ENCODE assay signal across 8 cellular contexts in the genomic region with DNA sequence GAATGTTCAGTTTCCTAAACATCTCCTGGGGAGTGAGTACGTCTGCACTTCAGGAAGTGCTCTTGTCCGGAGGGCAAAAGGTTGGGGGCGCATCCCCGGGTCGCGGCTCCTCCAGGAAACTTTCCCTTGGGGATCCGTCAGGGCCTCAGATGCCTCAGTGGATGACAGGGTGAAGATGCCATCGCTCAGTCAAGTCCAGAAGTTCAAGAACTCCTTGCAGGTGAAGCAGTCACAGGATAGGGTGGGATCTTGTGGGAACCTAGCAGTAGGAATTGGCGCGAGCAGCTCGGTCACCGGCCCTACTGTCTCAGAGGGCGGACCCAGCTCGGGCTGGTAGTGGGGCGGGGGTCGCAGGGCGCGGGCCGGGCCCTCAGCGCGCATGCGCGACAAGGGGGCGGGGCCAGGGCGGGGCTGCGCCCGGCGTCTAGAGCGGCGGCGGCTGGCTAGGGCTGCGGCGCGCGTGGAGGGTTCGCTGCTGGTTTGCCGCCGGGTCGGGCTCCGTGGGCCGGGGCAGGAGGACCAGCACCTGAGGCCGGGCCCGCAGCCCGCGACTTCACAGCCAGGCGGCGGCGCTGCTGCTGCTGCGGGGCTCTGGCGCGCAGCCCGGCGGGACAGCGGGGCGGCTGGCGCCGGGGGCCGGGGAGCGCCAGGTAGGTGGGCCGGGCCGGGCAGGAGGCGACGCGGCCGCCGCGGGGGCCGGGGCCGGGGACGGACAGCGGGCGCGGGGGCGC. TPM values are rescaled to one million over a fixed set of nuclear protein-coding genes. Genes with fewer than 3 reads are reported as not detected.
A peak's percentile ranks its signal among the peaks of the same experiment; 100 is the strongest.
DNase-seq lines count a peak whose midpoint lies in the region; ATAC-seq, FAIRE-seq and TF ChIP-seq lines count a peak whose summit lies in the region.

A gene (plus strand): TSS at position 423 of the 731 bp plus-strand sequence. CDS start 75,191 bp downstream, outside the sequence.

- H3K36me3 Mint-ChIP-seq in activated CD4-positive, alpha-beta T cell treated with anti-CD3 and anti-CD28 coated beads, Interleukin-2, amount 10 ng/mL, durations not matched to agents 7 days and 5 days (ENCODE audit: low read depth): peaks cover 40% of the 10 kb centered on the region
- peaks cover 5% of the 10 kb centered on the region for H3K36me3 Mint-ChIP-seq in dendritic cell treated with granulocyte-macrophage colony-stimulating factor and Interleukin-4, amounts not matched to agents 40 ng/mL and 50 ng/mL, for 4 days (ENCODE audit: low read depth)

- in situ Hi-C loops in HepG2 (cut with HindIII; ENCODE audit: extremely low pct_ligation_motif_present, low pct_unique_long_range_greater_than_20kb): no loop called here

- H3K4me1 Mint-ChIP-seq in activated CD4-positive, alpha-beta T cell treated with anti-CD3 and anti-CD28 coated beads, Interleukin-2, amount 10 ng/mL, durations not matched to agents 7 days and 5 days: peaks cover 38% of the 10 kb centered on the region
- H3K4me1 Mint-ChIP-seq in dendritic cell treated with granulocyte-macrophage colony-stimulating factor and Interleukin-4, amounts not matched to agents 40 ng/mL and 50 ng/mL, for 4 days (ENCODE audit: low read depth): peaks cover 38% of the 10 kb centered on the region

- peak within 1 kb of the TSS; percentile 93 for H3K4me3 Mint-ChIP-seq in activated CD4-positive, alpha-beta T cell treated with anti-CD3 and anti-CD28 coated beads, Interleukin-2, amount 10 ng/mL, durations not matched to agents 7 days and 5 days
- H3K4me3 Mint-ChIP-seq in dendritic cell treated with granulocyte-macrophage colony-stimulating factor and Interleukin-4, amounts not matched to agents 40 ng/mL and 50 ng/mL, for 4 days: peak within 1 kb of the TSS; percentile 86

- peaks cover 40% of the 10 kb centered on the region for H3K4me1 ChIP-seq in HepG2 (ENCODE audit: insufficient read depth, low read length)

- FAIRE-seq in HepG2 (lab: Jason Lieb, UNC): no peak

- H2AFZ ChIP-seq in HepG2 (ENCODE audit: low read length): peak within 1 kb of the TSS; percentile 95

- peak within 1 kb of the TSS; percentile 94 for H3K27ac Mint-ChIP-seq in activated CD4-positive, alpha-beta T cell treated with anti-CD3 and anti-CD28 coated beads, Interleukin-2, amount 10 ng/mL, durations not matched to agents 7 days and 5 days
- peak within 1 kb of the TSS; percentile 84 for H3K27ac Mint-ChIP-seq in dendritic cell treated with granulocyte-macrophage colony-stimulating factor and Interleukin-4, amounts not matched to agents 40 ng/mL and 50 ng/mL, for 4 days

- no TSS peak for BruUV-seq in HepG2 (replicated peaks; lab: Mats Ljungman, UMichigan)

- peaks cover 8% of the 10 kb centered on the region for H3K9me3 Mint-ChIP-seq in activated CD4-positive, alpha-beta T cell treated with anti-CD3 and anti-CD28 coated beads, Interleukin-2, amount 10 ng/mL, durations not matched to agents 7 days and 5 days
- H3K9me3 Mint-ChIP-seq in dendritic cell treated with granulocyte-macrophage colony-stimulating factor and Interleukin-4, amounts not matched to agents 40 ng/mL and 50 ng/mL, for 4 days: peaks cover 6% of the 10 kb centered on the region

- 0% methylated on average over 27 of the region's 74 CpGs for WGBS in HepG2 (ENCODE audit: low lambda C conversion rate)

- H3K9me3 ChIP-seq in HepG2 (ENCODE audit: low read length): no peaks in the 10 kb centered on the region

- H3K79me2 ChIP-seq in HepG2 (ENCODE audit: insufficient read depth, low read length): peaks cover 30% of the 10 kb centered on the region

- TF ChIP-seq EP300 in HepG2 (IDR thresholded peaks at IDR 0.05; ENCODE audit: low read depth in 2 of 2, low read length in 2 of 2) (no peak), HepG2 (CRISPR knock-in tag; IDR thresholded peaks at IDR 0.05; ENCODE audit: borderline replicate concordance) (no peak)

- peak within 1 kb of the TSS; percentile 98 for H3K4me2 ChIP-seq in HepG2 (ENCODE audit: low read depth, low read length)

- no peaks in the 10 kb centered on the region for H3K36me3 ChIP-seq in HepG2 (replicated peaks in 1 of 2; ENCODE audit: control insufficient read depth in 1 of 2, insufficient read depth in 2 of 2, low read length in 2 of 2)

- CTCF ChIA-PET in activated CD4-positive, alpha-beta T cell treated with anti-CD3 and anti-CD28 coated beads, Interleukin-2, amount 10 ng/mL, durations not matched to agents 7 days and 5 days (lab: Charles Lee): no interaction called here
- CTCF ChIA-PET in HepG2 (lab: Yijun Ruan, JAX; ENCODE audit: low intra/inter-chr PET ratio, low total read pairs): no interaction called here

- peak within 1 kb of the TSS; percentile 34 for H3K27ac ChIP-seq in HepG2 (ENCODE audit: extremely low read length, insufficient read depth, low read length)

- H3K27me3 ChIP-seq in HepG2 (ENCODE audit: control insufficient read depth in 1 of 2, insufficient read depth in 2 of 2, low read length in 2 of 2): no peaks in the 10 kb centered on the region; a peak in 1 of 5 replicates

- H3K9ac ChIP-seq in HepG2 (ENCODE audit: insufficient read depth, low read depth, low read length): peak within 1 kb of the TSS; percentile 80

- H3K27me3 Mint-ChIP-seq in activated CD4-positive, alpha-beta T cell treated with anti-CD3 and anti-CD28 coated beads, Interleukin-2, amount 10 ng/mL, durations not matched to agents 7 days and 5 days: no peaks in the 10 kb centered on the region
- no peaks in the 10 kb centered on the region for H3K27me3 Mint-ChIP-seq in dendritic cell treated with granulocyte-macrophage colony-stimulating factor and Interleukin-4, amounts not matched to agents 40 ng/mL and 50 ng/mL, for 4 days

- peak; percentile 75 for TF ChIP-seq RAD21 in HepG2 (CRISPR knock-in tag; IDR thresholded peaks at IDR 0.05)

- DNase-seq in AG10803 (ENCODE audit: low read depth) (peak; percentile 52), NCI-H446 treated with DMSO at 0.1 percent for 48 hours (lab: John Stamatoyannopoulos, UW) (peak; percentile 30), HepG2 (ENCODE audit: low spot score) (peak; percentile 66)
- DNase-seq in activated CD4-positive, alpha-beta T cell treated with anti-CD3 and anti-CD28 coated beads, Interleukin-2, amount 10 ng/mL, durations not matched to agents 7 days and 5 days: peak; percentile 75
- DNase-seq in stimulated activated CD4-positive, alpha-beta T cell treated with anti-CD3 and anti-CD28 coated beads, Interleukin-4, amount 100 ng/mL, for 24 hours: peak; percentile 78

- H3K4me3 ChIP-seq in AG10803 (ENCODE audit: low read length) (peak within 1 kb of the TSS; percentile 66), HepG2 (replicated peaks in 1 of 3; ENCODE audit: insufficient read depth in 1 of 3, low read depth in 2 of 3, low read length in 3 of 3) (peak within 1 kb of the TSS; percentile 81 to 98 (median 85))

- intact Hi-C loops in dendritic cell treated with granulocyte-macrophage colony-stimulating factor and Interleukin-4, amounts not matched to agents 40 ng/mL and 50 ng/mL, for 4 days (cut with micrococcal nuclease): loop anchor here (1.0 to 5.0 kb wide), 2 partner anchors 11 to 43 kb away; no protein-coding TSS in a partner anchor
- intact Hi-C loops in HepG2 (cut with micrococcal nuclease; ENCODE audit: unreplicated experiment): loop anchor here (5.0 to 10.0 kb wide), 2 partner anchors 43 to 160 kb away; a partner anchor contains a TSS

- no peak for TF ChIP-seq CTCF in AG10803 (conservative IDR thresholded peaks at IDR 0.05; ENCODE audit: low read length)
- TF ChIP-seq CTCF in HepG2 (CRISPR knock-in tag; IDR thresholded peaks at IDR 0.05): peak; percentile 30; the same call in 1 of the 2 replicates

- ATAC-seq in GM18909 (IDR thresholded peaks at IDR 0.05; ENCODE audit: poor library complexity, unreplicated experiment) (peak; percentile 88), HG03159 (IDR thresholded peaks at IDR 0.05; ENCODE audit: unreplicated experiment) (peak; percentile 70), HepG2 (peak; percentile 89)

- peak in 1 of 2 experiments; percentile 88; a peak in 2 of 4 replicates for TF ChIP-seq POLR2A in HepG2 (IDR thresholded peaks at IDR 0.05; ENCODE audit: insufficient read depth in 1 of 2, low read depth in 2 of 2, low read length in 2 of 2)

- peaks cover 11% of the 10 kb centered on the region for H4K20me1 ChIP-seq in HepG2 (ENCODE audit: insufficient read depth, low read length)

- POLR2A ChIA-PET in activated CD4-positive, alpha-beta T cell treated with anti-CD3 and anti-CD28 coated beads, Interleukin-2, amount 10 ng/mL, durations not matched to agents 7 days and 5 days (lab: Charles Lee): no interaction called here
- POLR2A ChIA-PET in HepG2 (lab: Yijun Ruan, JAX): no interaction called here

TF ChIP-seq in HepG2, 621 proteins besides CTCF, POLR2A, EP300 and RAD21 (continues in another document):
- TF ChIP-seq, protein P1, sequence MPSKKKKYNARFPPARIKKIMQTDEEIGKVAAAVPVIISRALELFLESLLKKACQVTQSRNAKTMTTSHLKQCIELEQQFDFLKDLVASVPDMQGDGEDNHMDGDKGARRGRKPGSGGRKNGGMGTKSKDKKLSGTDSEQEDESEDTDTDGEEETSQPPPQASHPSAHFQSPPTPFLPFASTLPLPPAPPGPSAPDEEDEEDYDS (CRISPR knock-in tag; IDR thresholded peaks at IDR 0.05): peak; percentile 34; the same call in 1 of the 2 replicates

RNA-seq across cellular contexts. Expression of the gene that starts here (rescaled TPM):
- 100 to 1,000 TPM; 140 to 165 TPM for total RNA-seq in activated CD4-positive, alpha-beta T cell treated with anti-CD3 and anti-CD28 coated beads, Interleukin-2, amount 10 ng/mL, durations not matched to agents 7 days and 5 days
- total RNA-seq in HepG2 (2016; rRNA removed; fragmentation: Illumina TruSeq; extraction: Trizol): 7.9 and 10.9 TPM in 2 replicates
- total RNA-seq in HepG2 (2016; cell fraction: cytosol; rRNA removed; fragmentation: Illumina TruSeq; extraction: Trizol; ENCODE audit: low read depth): 1.4 and 2.1 TPM in 2 replicates
- 7.9 and 10.3 TPM in 2 replicates for total RNA-seq in HepG2 (2016; cell fraction: insoluble cytoplasmic fraction; rRNA removed; fragmentation: Illumina TruSeq; extraction: Trizol)
- total RNA-seq in HepG2 (2016; cell fraction: membrane; rRNA removed; fragmentation: Illumina TruSeq; extraction: Trizol): 5.0 and 5.2 TPM in 2 replicates
- 15.4 and 17.5 TPM in 2 replicates for total RNA-seq in HepG2 (2016; cell fraction: nucleus; rRNA removed; fragmentation: Illumina TruSeq; extraction: Trizol)
- polyA plus RNA-seq in HepG2 (2011; rRNA removed): 10.1 and 14.2 TPM in 2 replicates
- polyA plus RNA-seq in HepG2 (2011; cell fraction: cytosol; rRNA removed): 6.9 and 8.5 TPM in 2 replicates
- polyA plus RNA-seq in HepG2 (2011; cell fraction: nucleus; rRNA removed): 48.2 and 51.5 TPM in 2 replicates
- polyA plus RNA-seq in HepG2 (2012): 7.2 and 8.8 TPM in 2 replicates
- polyA plus RNA-seq in HepG2 (2016; cell fraction: cytosol; fragmentation: Illumina TruSeq; extraction: Trizol; ENCODE audit: low read depth): 0.58 and 0.63 TPM in 2 replicates
- polyA plus RNA-seq in HepG2 (2016; cell fraction: insoluble cytoplasmic fraction; fragmentation: Illumina TruSeq; extraction: Trizol; ENCODE audit: low read depth): 4.8 and 5.7 TPM in 2 replicates
- polyA plus RNA-seq in HepG2 (2016; cell fraction: membrane; fragmentation: Illumina TruSeq; extraction: Trizol; ENCODE audit: low read depth): 1.7 and 1.9 TPM in 2 replicates
- polyA plus RNA-seq in HepG2 (2016; cell fraction: nucleus; fragmentation: Illumina TruSeq; extraction: Trizol; ENCODE audit: insufficient read depth, low read depth): 13.1 and 16.7 TPM in 2 replicates
- polyA minus RNA-seq in HepG2 (2011; rRNA and poly(A)+ RNA removed; ENCODE audit: low replicate concordance): 53.3 and 60.1 TPM in 2 replicates
- polyA minus RNA-seq in HepG2 (2011; cell fraction: cytosol; rRNA and poly(A)+ RNA removed): 8.1 and 11.8 TPM in 2 replicates
- 56.7 and 68.1 TPM in 2 replicates for polyA minus RNA-seq in HepG2 (2011; cell fraction: nucleus; rRNA and poly(A)+ RNA removed)

Comparison
In these comparisons a context has a peak if more than half of its experiments do, and no peak if none do; other contexts are left out.
1. Peak in every context shown above with its lines: DNase-seq, ATAC-seq, H3K4me3 ChIP-seq and H3K27ac ChIP-seq.
2. RNA of the gene that starts here (total RNA-seq): 140 to 165 TPM in activated CD4-positive, alpha-beta T cell treated with anti-CD3 and anti-CD28 coated beads, Interleukin-2, amount 10 ng/mL, durations not matched to agents 7 days and 5 days; 1.4 to 17.5 TPM in HepG2; every median in the first group is over 4 times any median in the second.